Comparison of ENCODE assay signal across 11 cellular contexts in the genomic region with DNA sequence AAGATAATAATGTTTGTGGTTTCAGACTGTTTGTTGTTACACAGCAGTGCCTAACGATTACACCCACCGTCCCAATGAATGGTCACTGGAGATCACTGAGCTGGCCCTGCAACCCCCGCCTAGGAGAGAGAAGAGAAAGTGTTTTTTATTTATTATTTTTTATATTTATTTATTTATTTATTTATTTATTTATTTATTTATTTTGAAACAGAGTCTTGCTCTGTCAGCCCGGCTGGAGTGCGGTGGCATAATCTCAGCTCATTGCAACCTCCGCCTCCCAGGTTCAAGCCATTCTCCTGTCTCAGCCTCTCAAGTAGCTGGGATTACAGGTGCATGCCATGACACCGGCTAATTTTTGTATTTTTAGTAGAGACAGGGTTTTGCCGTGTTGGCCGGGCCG. TPM values are rescaled to one million over a fixed set of nuclear protein-coding genes. Genes with fewer than 3 reads are reported as not detected.
"Had no signal": no experiment of that assay in that cellular context is flagged by ENCODE, and none has a peak within 500 bp of the region (broad histone marks: within the 10 kb centered on the region; RNA-seq: fewer than 3 reads in every experiment).

No MANE protein-coding gene starts in this region.

RNA-seq across cellular contexts. Expression of gene DNER, which starts 43.1 kb away (rescaled TPM):
- total RNA-seq: activated naive CD4-positive, alpha-beta T cell treated with anti-CD3 and anti-CD28 coated beads for 36 hours; activated naive CD4-positive, alpha-beta T cell treated with anti-CD3 and anti-CD28 coated beads, Interleukin-2, amount 50 U/mL, for 72 hours; activated naive CD8-positive, alpha-beta T cell treated with anti-CD3 and anti-CD28 coated beads for 36 hours; activated naive CD8-positive, alpha-beta T cell treated with anti-CD3 and anti-CD28 coated beads, Interleukin-2, amount 10 ng/mL, durations not matched to agents 7 days and 5 days; activated T-cell treated with anti-CD3 and anti-CD28 coated beads, Interleukin-2, amount 50 U/mL, for 4 hours; activated T-cell treated with anti-CD3 and anti-CD28 coated beads, Interleukin-2, amount 50 U/mL, for 72 hours; activated T-helper 1 cell treated with anti-CD3 and anti-CD28 coated beads, Interleukin-12 subunit alpha, Interleukin-12 subunit beta, Interleukin-2, Interleukin-4 antibody, amounts not matched to agents 30 ng/mL and 10 ng/mL and 1 ng/mL, durations not matched to agents 14 hours and 24 hours and 36 hours; activated T-helper 17 cell treated with anti-CD3 and anti-CD28 coated beads, Interleukin-2, amount 50 U/mL, for 72 hours; activated T-helper 2 cell treated with anti-CD3 and anti-CD28 coated beads, Interferon-gamma antibody, Interleukin-2, Interleukin-4, amounts not matched to agents 10 μg/mL and 5 μg/mL and 100 μg/mL, durations not matched to agents 14 hours and 24 hours and 36 hours; cardiac muscle cell; chondrocyte had no signal
- polyA plus RNA-seq: cardiac muscle cell had no signal
